In the genomic region with DNA sequence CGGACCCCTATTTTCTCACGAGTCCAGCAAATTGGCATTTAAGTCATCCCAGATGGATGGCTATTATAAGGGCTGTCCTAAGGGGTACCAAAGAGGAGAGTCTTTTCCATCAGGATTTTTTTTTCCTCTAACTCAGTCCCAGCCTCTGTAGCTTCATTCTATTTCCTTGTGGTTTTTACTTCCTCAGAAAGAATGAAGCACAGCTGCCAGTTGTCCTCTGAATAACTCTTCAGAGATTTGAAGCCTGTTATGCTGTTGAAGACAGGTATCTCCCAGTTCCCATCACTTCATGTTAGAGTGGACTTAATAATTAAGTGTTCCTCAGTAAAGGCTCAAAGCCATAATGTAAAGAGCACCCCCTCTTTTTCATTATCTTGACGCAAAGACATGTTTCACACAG, we compare ENCODE assay signal across 42 cellular contexts. TPM values are rescaled to one million over a fixed set of nuclear protein-coding genes. Genes with fewer than 3 reads are reported as not detected.
"Had no signal": no experiment of that assay in that cellular context is flagged by ENCODE, and none has a peak within 500 bp of the region (broad histone marks: within the 10 kb centered on the region; RNA-seq: fewer than 3 reads in every experiment).

No MANE protein-coding gene starts in this region.

- H3K4me1 ChIP-seq: adrenal gland, ascending aorta, body of pancreas, breast epithelium had no signal

- H3K4me3 Mint-ChIP-seq: activated naive CD4-positive, alpha-beta T cell treated with anti-CD3 and anti-CD28 coated beads for 36 hours; activated naive CD4-positive, alpha-beta T cell treated with anti-CD3 and anti-CD28 coated beads, Interleukin-2, amount 10 ng/mL, durations not matched to agents 7 days and 5 days; activated naive CD4-positive, alpha-beta T cell treated with anti-CD3 and anti-CD28 coated beads, Interleukin-2, amount 50 U/mL, for 24 hours; activated naive CD8-positive, alpha-beta T cell; activated naive CD8-positive, alpha-beta T cell treated with anti-CD3 and anti-CD28 coated beads for 36 hours; activated naive CD8-positive, alpha-beta T cell treated with anti-CD3 and anti-CD28 coated beads, Interleukin-2, amount 10 ng/mL, durations not matched to agents 7 days and 5 days; activated naive CD8-positive, alpha-beta T cell treated with anti-CD3 and anti-CD28 coated beads, Interleukin-2, amount 50 U/mL, for 24 hours; activated T-cell treated with anti-CD3 and anti-CD28 coated beads, Interleukin-2, amount 50 U/mL, for 24 hours; activated T-cell treated with anti-CD3 and anti-CD28 coated beads, Interleukin-2, amount 50 U/mL, for 4 hours; activated T-cell treated with anti-CD3 and anti-CD28 coated beads, Interleukin-2, amount 50 U/mL, for 72 hours; activated T-helper 1 cell treated with anti-CD3 and anti-CD28 coated beads, Interleukin-12 subunit alpha, Interleukin-12 subunit beta, Interleukin-2, Interleukin-4 antibody, amounts not matched to agents 30 ng/mL and 10 ng/mL and 1 ng/mL, durations not matched to agents 14 hours and 24 hours and 36 hours; activated T-helper 17 cell treated with anti-CD3 and anti-CD28 coated beads, Interleukin-2, amount 50 U/mL, for 72 hours; brain; central memory CD8-positive, alpha-beta T cell had no signal

- H3K27ac Mint-ChIP-seq: activated naive CD4-positive, alpha-beta T cell treated with anti-CD3 and anti-CD28 coated beads for 36 hours; activated naive CD4-positive, alpha-beta T cell treated with anti-CD3 and anti-CD28 coated beads, Interleukin-2, amount 10 ng/mL, durations not matched to agents 7 days and 5 days; activated naive CD4-positive, alpha-beta T cell treated with anti-CD3 and anti-CD28 coated beads, Interleukin-2, amount 50 U/mL, for 24 hours; activated naive CD4-positive, alpha-beta T cell treated with anti-CD3 and anti-CD28 coated beads, Interleukin-2, amount 50 U/mL, for 72 hours; activated naive CD8-positive, alpha-beta T cell; activated naive CD8-positive, alpha-beta T cell treated with anti-CD3 and anti-CD28 coated beads for 36 hours; activated naive CD8-positive, alpha-beta T cell treated with anti-CD3 and anti-CD28 coated beads, Interleukin-2, amount 10 ng/mL, durations not matched to agents 7 days and 5 days; activated naive CD8-positive, alpha-beta T cell treated with anti-CD3 and anti-CD28 coated beads, Interleukin-2, amount 50 U/mL, for 24 hours; activated T-cell treated with anti-CD3 and anti-CD28 coated beads, Interleukin-2, amount 50 U/mL, for 24 hours; activated T-cell treated with anti-CD3 and anti-CD28 coated beads, Interleukin-2, amount 50 U/mL, for 72 hours; activated T-helper 1 cell treated with anti-CD3 and anti-CD28 coated beads, Interleukin-12 subunit alpha, Interleukin-12 subunit beta, Interleukin-2, Interleukin-4 antibody, amounts not matched to agents 30 ng/mL and 10 ng/mL and 1 ng/mL, durations not matched to agents 14 hours and 24 hours and 36 hours; activated T-helper 17 cell treated with anti-CD3 and anti-CD28 coated beads, Interleukin-2, amount 50 U/mL, for 72 hours; activated T-helper 2 cell treated with anti-CD3 and anti-CD28 coated beads, Interferon-gamma antibody, Interleukin-2, Interleukin-4, amounts not matched to agents 10 μg/mL and 5 μg/mL and 100 μg/mL, durations not matched to agents 14 hours and 24 hours and 36 hours; brain had no signal

- H3K4me1 Mint-ChIP-seq: activated naive CD4-positive, alpha-beta T cell treated with anti-CD3 and anti-CD28 coated beads, Interleukin-2, amount 10 ng/mL, durations not matched to agents 7 days and 5 days; activated naive CD4-positive, alpha-beta T cell treated with anti-CD3 and anti-CD28 coated beads, Interleukin-2, amount 50 U/mL, for 24 hours; activated naive CD8-positive, alpha-beta T cell treated with anti-CD3 and anti-CD28 coated beads for 36 hours; activated naive CD8-positive, alpha-beta T cell treated with anti-CD3 and anti-CD28 coated beads, Interleukin-2, amount 10 ng/mL, durations not matched to agents 7 days and 5 days; activated naive CD8-positive, alpha-beta T cell treated with anti-CD3 and anti-CD28 coated beads, Interleukin-2, amount 50 U/mL, for 24 hours; activated T-helper 17 cell treated with anti-CD3 and anti-CD28 coated beads, Interleukin-2, amount 50 U/mL, for 72 hours; brain; central memory CD8-positive, alpha-beta T cell had no signal

- H3K36me3 Mint-ChIP-seq: activated naive CD4-positive, alpha-beta T cell treated with anti-CD3 and anti-CD28 coated beads, Interleukin-2, amount 10 ng/mL, durations not matched to agents 7 days and 5 days; activated naive CD4-positive, alpha-beta T cell treated with anti-CD3 and anti-CD28 coated beads, Interleukin-2, amount 50 U/mL, for 24 hours; activated naive CD4-positive, alpha-beta T cell treated with anti-CD3 and anti-CD28 coated beads, Interleukin-2, amount 50 U/mL, for 72 hours; activated naive CD8-positive, alpha-beta T cell; activated naive CD8-positive, alpha-beta T cell treated with anti-CD3 and anti-CD28 coated beads for 36 hours; activated naive CD8-positive, alpha-beta T cell treated with anti-CD3 and anti-CD28 coated beads, Interleukin-2, amount 10 ng/mL, durations not matched to agents 7 days and 5 days; brain had no signal

- H3K36me3 ChIP-seq: adrenal gland, ascending aorta, brain microvascular endothelial cell, breast epithelium, cardiac muscle cell had no signal

- DNase-seq: activated effector memory CD4-positive, alpha-beta T cell treated with anti-CD3 and anti-CD28 coated beads, Interleukin-2, amount 50 U/mL, for 16 hours; activated effector memory CD4-positive, alpha-beta T cell treated with Interleukin-2 at 50 U/mL for 16 hours; activated gamma-delta T cell; activated gamma-delta T cell treated with Interleukin-2 at 50 U/mL for 16 hours; activated naive CD4-positive, alpha-beta T cell; activated naive CD4-positive, alpha-beta T cell treated with anti-CD3 and anti-CD28 coated beads for 36 hours; activated naive CD4-positive, alpha-beta T cell treated with anti-CD3 and anti-CD28 coated beads, Interleukin-2, amount 10 ng/mL, durations not matched to agents 7 days and 5 days; activated naive CD4-positive, alpha-beta T cell treated with anti-CD3 and anti-CD28 coated beads, Interleukin-2, amount 50 U/mL, for 16 hours; activated naive CD4-positive, alpha-beta T cell treated with Interleukin-2 at 50 U/mL for 16 hours; activated naive CD8-positive, alpha-beta T cell treated with anti-CD3 and anti-CD28 coated beads for 36 hours; activated naive CD8-positive, alpha-beta T cell treated with anti-CD3 and anti-CD28 coated beads, Interleukin-2, amount 10 ng/mL, durations not matched to agents 7 days and 5 days; activated naive CD8-positive, alpha-beta T cell treated with anti-CD3 and anti-CD28 coated beads, Interleukin-2, amount 50 U/mL, for 24 hours; activated T-cell treated with anti-CD3 and anti-CD28 coated beads, Interleukin-2, amount 50 U/mL, for 1 hour; activated T-cell treated with anti-CD3 and anti-CD28 coated beads, Interleukin-2, amount 50 U/mL, for 24 hours; activated T-cell treated with anti-CD3 and anti-CD28 coated beads, Interleukin-2, amount 50 U/mL, for 4 hours; activated T-cell treated with anti-CD3 and anti-CD28 coated beads, Interleukin-2, amount 50 U/mL, for 48 hours; activated T-cell treated with anti-CD3 and anti-CD28 coated beads, Interleukin-2, amount 50 U/mL, for 72 hours; adrenal gland; amniotic stem cell; amygdala; anterior cingulate cortex; aorta; body of pancreas; brain microvascular endothelial cell; caudate nucleus; central memory CD4-positive, alpha-beta T cell had no signal

- H3K27ac ChIP-seq: adrenal gland, ascending aorta, body of pancreas, brain microvascular endothelial cell, breast epithelium, cardiac muscle cell had no signal

- H3K9me3 Mint-ChIP-seq: activated naive CD4-positive, alpha-beta T cell treated with anti-CD3 and anti-CD28 coated beads for 36 hours; activated naive CD4-positive, alpha-beta T cell treated with anti-CD3 and anti-CD28 coated beads, Interleukin-2, amount 10 ng/mL, durations not matched to agents 7 days and 5 days; activated naive CD4-positive, alpha-beta T cell treated with anti-CD3 and anti-CD28 coated beads, Interleukin-2, amount 50 U/mL, for 24 hours; activated naive CD4-positive, alpha-beta T cell treated with anti-CD3 and anti-CD28 coated beads, Interleukin-2, amount 50 U/mL, for 72 hours; activated naive CD8-positive, alpha-beta T cell treated with anti-CD3 and anti-CD28 coated beads for 36 hours; activated naive CD8-positive, alpha-beta T cell treated with anti-CD3 and anti-CD28 coated beads, Interleukin-2, amount 10 ng/mL, durations not matched to agents 7 days and 5 days; activated naive CD8-positive, alpha-beta T cell treated with anti-CD3 and anti-CD28 coated beads, Interleukin-2, amount 50 U/mL, for 24 hours; activated T-cell treated with anti-CD3 and anti-CD28 coated beads, Interleukin-2, amount 50 U/mL, for 24 hours; activated T-cell treated with anti-CD3 and anti-CD28 coated beads, Interleukin-2, amount 50 U/mL, for 4 hours; activated T-cell treated with anti-CD3 and anti-CD28 coated beads, Interleukin-2, amount 50 U/mL, for 72 hours; activated T-helper 1 cell treated with anti-CD3 and anti-CD28 coated beads, Interleukin-12 subunit alpha, Interleukin-12 subunit beta, Interleukin-2, Interleukin-4 antibody, amounts not matched to agents 30 ng/mL and 10 ng/mL and 1 ng/mL, durations not matched to agents 14 hours and 24 hours and 36 hours; activated T-helper 17 cell treated with anti-CD3 and anti-CD28 coated beads, Interleukin-2, amount 50 U/mL, for 72 hours; activated T-helper 2 cell treated with anti-CD3 and anti-CD28 coated beads, Interferon-gamma antibody, Interleukin-2, Interleukin-4, amounts not matched to agents 10 μg/mL and 5 μg/mL and 100 μg/mL, durations not matched to agents 14 hours and 24 hours and 36 hours; brain; central memory CD8-positive, alpha-beta T cell had no signal

- ATAC-seq: activated naive CD4-positive, alpha-beta T cell treated with anti-CD3 and anti-CD28 coated beads, Interleukin-2, amount 50 U/mL, for 72 hours; activated naive CD8-positive, alpha-beta T cell treated with anti-CD3 and anti-CD28 coated beads, Interleukin-2, amount 50 U/mL, for 24 hours; activated T-cell treated with anti-CD3 and anti-CD28 coated beads, Interleukin-2, amount 50 U/mL, for 4 hours; activated T-cell treated with anti-CD3 and anti-CD28 coated beads, Interleukin-2, amount 50 U/mL, for 72 hours; activated T-helper 17 cell treated with anti-CD3 and anti-CD28 coated beads, Interleukin-2, amount 50 U/mL, for 72 hours; body of pancreas had no signal

- H3K9me3 ChIP-seq: adrenal gland, ascending aorta, body of pancreas, breast epithelium had no signal

- H3K27me3 ChIP-seq: ascending aorta, body of pancreas, breast epithelium had no signal

- H3K4me3 ChIP-seq: adrenal gland, ascending aorta, body of pancreas, breast epithelium, cardiac muscle cell had no signal

RNA-seq across cellular contexts. Expression of a gene that starts 48.5 kb away (rescaled TPM):
- total RNA-seq: activated naive CD4-positive, alpha-beta T cell treated with anti-CD3 and anti-CD28 coated beads for 36 hours; activated naive CD4-positive, alpha-beta T cell treated with anti-CD3 and anti-CD28 coated beads, Interleukin-2, amount 50 U/mL, for 72 hours; activated naive CD8-positive, alpha-beta T cell treated with anti-CD3 and anti-CD28 coated beads for 36 hours; activated naive CD8-positive, alpha-beta T cell treated with anti-CD3 and anti-CD28 coated beads, Interleukin-2, amount 10 ng/mL, durations not matched to agents 7 days and 5 days; activated T-cell treated with anti-CD3 and anti-CD28 coated beads, Interleukin-2, amount 50 U/mL, for 4 hours; activated T-cell treated with anti-CD3 and anti-CD28 coated beads, Interleukin-2, amount 50 U/mL, for 72 hours; activated T-helper 1 cell treated with anti-CD3 and anti-CD28 coated beads, Interleukin-12 subunit alpha, Interleukin-12 subunit beta, Interleukin-2, Interleukin-4 antibody, amounts not matched to agents 30 ng/mL and 10 ng/mL and 1 ng/mL, durations not matched to agents 14 hours and 24 hours and 36 hours; activated T-helper 17 cell treated with anti-CD3 and anti-CD28 coated beads, Interleukin-2, amount 50 U/mL, for 72 hours; activated T-helper 2 cell treated with anti-CD3 and anti-CD28 coated beads, Interferon-gamma antibody, Interleukin-2, Interleukin-4, amounts not matched to agents 10 μg/mL and 5 μg/mL and 100 μg/mL, durations not matched to agents 14 hours and 24 hours and 36 hours; ascending aorta; astrocyte; body of pancreas; bronchial epithelial cell; cardiac muscle cell; cardiac septum; cerebellum; chondrocyte had no signal
- polyA plus RNA-seq: adrenal gland, aorta, cardiac muscle cell had no signal
